ENCODE assay signal across 12 cellular contexts in genomic region chr2:69780907-69781306, GRCh38. TPM values are rescaled to one million over a fixed set of nuclear protein-coding genes. Genes with fewer than 3 reads are reported as not detected.
DNase-seq lines count a peak whose midpoint lies in the region; ATAC-seq, FAIRE-seq and TF ChIP-seq lines count a peak whose summit lies in the region.
"Had no signal": no experiment of that assay in that cellular context is flagged by ENCODE, and none has a peak within 500 bp of the region (broad histone marks: within the 10 kb centered on the region; RNA-seq: fewer than 3 reads in every experiment).

No MANE protein-coding gene starts in this region.

- in situ Hi-C loops in mammary epithelial cell (cut with MboI; ENCODE audit: low sequenced_read_pairs in 2 of 2): no loop called here

- TF ChIP-seq POLR2A in H1 (IDR thresholded peaks at IDR 0.05; ENCODE audit: control extremely low read depth in 1 of 2, low read depth in 2 of 2, low read length in 2 of 2): no peak
- TF ChIP-seq POLR2A in prostate gland (IDR thresholded peaks at IDR 0.05): no peak

- peak overlapping the region in 1 of 2 experiments; percentile 28; a peak in 1 of 4 replicates for H3K4me2 ChIP-seq in H1 (ENCODE audit: insufficient read depth in 1 of 2, low read depth in 2 of 2, low read length in 2 of 2)
- no peak overlapping the region for H3K4me2 ChIP-seq in mammary epithelial cell (ENCODE audit: insufficient read depth, low read depth, low read length)
- H3K4me2 ChIP-seq: SK-N-SH had no signal

- H3K27me3 ChIP-seq in H1 (replicated peaks in 1 of 4; ENCODE audit: control insufficient read depth in 3 of 4, extremely low read depth in 1 of 4, insufficient read depth in 3 of 4, low read length in 3 of 4) (no peaks in the 10 kb centered on the region), prostate gland (replicated peaks; ENCODE audit: insufficient read depth) (no peaks in the 10 kb centered on the region), mammary epithelial cell (ENCODE audit: insufficient read depth, low read length) (no peaks in the 10 kb centered on the region)

- H3K56ac ChIP-seq in H1 (replicated peaks; ENCODE audit: insufficient read length, low read depth, low read length): no peak overlapping the region

- H3K14ac ChIP-seq in H1 (ENCODE audit: insufficient read length): no peak overlapping the region

- no peak overlapping the region for H4K5ac ChIP-seq in H1 (ENCODE audit: insufficient read length, low read depth, low read length)

- H3K23ac ChIP-seq in H1 (ENCODE audit: insufficient read length): no peak overlapping the region

- no peak for FAIRE-seq in H1 (lab: Jason Lieb, UNC)

- H2AK5ac ChIP-seq in H1 (ENCODE audit: low read depth, low read length): no peak overlapping the region

- ATAC-seq in GM18907 (IDR thresholded peaks at IDR 0.05; ENCODE audit: unreplicated experiment) (peak; percentile 19), HG03139 (IDR thresholded peaks at IDR 0.05; ENCODE audit: unreplicated experiment) (peak; percentile 4)
- ATAC-seq: stimulated activated memory B cell treated with anti-CD40 and anti-IgM and Interleukin-4, amounts not matched to agents 10 μg/mL and 1 μg/mL and 100 μg/mL, for 72 hours had no signal

- H2BK5ac ChIP-seq in H1 (ENCODE audit: low read depth, low read length): no peak overlapping the region

- H3K9ac ChIP-seq in H1 (replicated peaks in 1 of 4; ENCODE audit: extremely low read depth in 1 of 4, low read depth in 3 of 4, low read length in 3 of 4) (no peak overlapping the region), mammary epithelial cell (ENCODE audit: insufficient read depth, low read length) (no peak overlapping the region)
- H3K9ac ChIP-seq: SK-N-SH had no signal

- POLR2A ChIA-PET in H1 (lab: Charles Lee; ENCODE audit: partially characterized antibody): no interaction called here

- dilution Hi-C loops in mammary epithelial cell (cut with HindIII; ENCODE audit: low sequenced_read_pairs): no loop called here

- no peaks in the 10 kb centered on the region for H3K79me1 ChIP-seq in H1 (ENCODE audit: low read depth, low read length)

- peak overlapping the region; percentile 38 for H4K91ac ChIP-seq in H1 (replicated peaks; ENCODE audit: insufficient read length, low read length)

- H3K23me2 ChIP-seq in H1 (ENCODE audit: low read depth, low read length): no peaks in the 10 kb centered on the region

- intact Hi-C loops in prostate gland (cut with DNase I): no loop called here
- intact Hi-C loops in mammary epithelial cell (cut with micrococcal nuclease): no loop called here

- H2AFZ ChIP-seq in H1 (ENCODE audit: low read length): no peak overlapping the region
- H2AFZ ChIP-seq in mammary epithelial cell (ENCODE audit: low read depth, low read length): no peak overlapping the region

- peak overlapping the region; percentile 56 for H2BK12ac ChIP-seq in H1 (ENCODE audit: low read depth, low read length)

- no peaks in the 10 kb centered on the region; a peak in 1 of 4 replicates for H3K9me3 ChIP-seq in H1 (ENCODE audit: insufficient read depth in 2 of 2, low read depth in 1 of 2, low read length in 1 of 2)
- no peaks in the 10 kb centered on the region for H3K9me3 ChIP-seq in prostate gland
- H3K9me3 ChIP-seq in mammary epithelial cell (replicated peaks; ENCODE audit: insufficient read depth, low read length): no peaks in the 10 kb centered on the region
- H3K9me3 ChIP-seq: SK-N-SH had no signal

- BruUV-seq in mammary epithelial cell (replicated peaks; lab: Mats Ljungman, UMichigan): no TSS peak

- no peak overlapping the region for H4K8ac ChIP-seq in H1 (ENCODE audit: extremely low read depth, insufficient read depth, low read length)

- TF ChIP-seq RAD21 in H1 (IDR thresholded peaks at IDR 0.05 in 1 of 2, conservative IDR thresholded peaks at IDR 0.05 in 1 of 2; ENCODE audit: low read depth in 2 of 2, low read length in 2 of 2): no peak

- H3K4ac ChIP-seq in H1 (replicated peaks; ENCODE audit: insufficient read length, low read depth, low read length): no peak overlapping the region

- DNase-seq in H1 (ENCODE audit: low read depth in 1 of 2, low spot score in 2 of 2): peak in 1 of 2 experiments; percentile 19
- no peak for DNase-seq in prostate gland (ENCODE audit: low spot score)
- no peak for DNase-seq in mammary epithelial cell
- DNase-seq in GDM1 (lab: John Stamatoyannopoulos, UW): no peak
- no peak for DNase-seq in T1000 (lab: John Stamatoyannopoulos, UW)
- DNase-seq in NAMALWA (ENCODE audit: low spot score): no peak
- DNase-seq: activated CD4-positive, CD25-positive, alpha-beta regulatory T cell; SK-N-SH had no signal

- H2BK120ac ChIP-seq in H1 (replicated peaks; ENCODE audit: low read depth, low read length): peak overlapping the region; percentile 30

- TF ChIP-seq CTCF in H1 (IDR thresholded peaks at IDR 0.05; ENCODE audit: control extremely low read depth in 1 of 3, insufficient read depth in 1 of 3, low read depth in 1 of 3, low read length in 3 of 3) (no peak), prostate gland (IDR thresholded peaks at IDR 0.05) (no peak), mammary epithelial cell (conservative IDR thresholded peaks at IDR 0.05 in 1 of 2, IDR thresholded peaks at IDR 0.05 in 1 of 2; ENCODE audit: extremely low read depth in 1 of 2, insufficient read depth in 1 of 2, low read depth in 1 of 2, low read length in 2 of 2) (no peak)

- TF ChIP-seq EP300 in H1 (IDR thresholded peaks at IDR 0.05; ENCODE audit: borderline replicate concordance in 1 of 2, low read depth in 2 of 2, low read length in 2 of 2): no peak

- H3K27ac ChIP-seq in H1 (ENCODE audit: low read depth, low read length): no peak overlapping the region
- H3K27ac ChIP-seq in prostate gland: peak overlapping the region; percentile 45 to 69
- H3K27ac ChIP-seq in mammary epithelial cell (ENCODE audit: insufficient read depth, low read depth, low read length): no peak overlapping the region

- H3K18ac ChIP-seq in H1 (ENCODE audit: extremely low read depth, low read length): no peak overlapping the region

- 0 out of 2 replicates have a peak overlapping the region, but pooled peaks have one; percentile 56 for H2BK20ac ChIP-seq in H1 (ENCODE audit: low read length)

- no peaks in the 10 kb centered on the region for H3K79me2 ChIP-seq in H1 (ENCODE audit: control insufficient read depth in 1 of 2, insufficient read depth in 2 of 2, low read length in 2 of 2)
- H3K79me2 ChIP-seq in mammary epithelial cell (ENCODE audit: insufficient read depth, low read length): peaks cover 20% of the 10 kb centered on the region

- H3K36me3 ChIP-seq in H1 (ENCODE audit: control insufficient read depth in 2 of 4, insufficient read depth in 4 of 4, low read length in 3 of 4): no peaks in the 10 kb centered on the region
- H3K36me3 ChIP-seq in prostate gland: no peaks in the 10 kb centered on the region
- H3K36me3 ChIP-seq in mammary epithelial cell (ENCODE audit: insufficient read depth, low read length): peaks cover 8% of the 10 kb centered on the region

- WGBS in H1 (ENCODE audit: extremely low coverage in 1 of 2, insufficient coverage in 1 of 2, insufficient read length in 1 of 2, insufficient replicate concordance in 2 of 2, low coverage in 1 of 2, low lambda C conversion rate in 2 of 2, missing lambda C conversion rate in 1 of 2), 2 experiments: 92% methylated on average over 5 of the region's 5 CpGs; no CpG with 5 or more reads in 1 of the 2 experiments
- WGBS in prostate gland: 83% methylated on average over 5 of the region's 5 CpGs
- WGBS in mammary epithelial cell (ENCODE audit: low coverage, missing lambda C conversion rate): 100% methylated on average over 5 of the region's 5 CpGs

- H4K20me1 ChIP-seq in H1 (replicated peaks in 1 of 2; ENCODE audit: control insufficient read depth in 1 of 2, insufficient read depth in 2 of 2, low read length in 2 of 2): no peaks in the 10 kb centered on the region
- H4K20me1 ChIP-seq in mammary epithelial cell (ENCODE audit: insufficient read depth, low read length): no peaks in the 10 kb centered on the region

- H3K4me1 ChIP-seq in H1 (replicated peaks in 1 of 4; ENCODE audit: control insufficient read depth in 3 of 4, insufficient read depth in 4 of 4, low read length in 3 of 4): peaks cover 2 to 19% (median 7%) of the 10 kb centered on the region in 4 experiments; a peak in 6 of 7 replicates
- H3K4me1 ChIP-seq in prostate gland (replicated peaks): peaks cover 7% of the 10 kb centered on the region
- H3K4me1 ChIP-seq in mammary epithelial cell (ENCODE audit: insufficient read depth, low read length): peaks cover 22% of the 10 kb centered on the region

- no peak overlapping the region for H2BK15ac ChIP-seq in H1 (ENCODE audit: low read length)

- CTCF ChIA-PET in H1 (lab: Charles Lee; ENCODE audit: partially characterized antibody): interaction anchor here (0.6 to 2.4 kb wide), 3 partner anchors 13 to 39 kb away, joined by 3 to 5 read pairs (median 4); no protein-coding TSS in a partner anchor
- CTCF ChIA-PET in mammary epithelial cell (lab: Charles Lee; ENCODE audit: low non-redundant PET): no interaction called here

- H3K4me3 ChIP-seq in H1 (ENCODE audit: extremely low read depth in 1 of 4, insufficient read depth in 2 of 4, low read depth in 3 of 4, low read length in 4 of 4) (no peak overlapping the region), prostate gland (no peak overlapping the region), mammary epithelial cell (replicated peaks in 1 of 3; ENCODE audit: insufficient read depth in 1 of 3, low read depth in 2 of 3, low read length in 3 of 3) (no peak overlapping the region)
- H3K4me3 ChIP-seq: coronary artery had no signal

RNA-seq across cellular contexts. Expression of gene ANXA4, which starts 39.0 kb away (rescaled TPM):
- 16.9 and 17.6 TPM in 2 replicates for total RNA-seq in H1 (2021; fragmentation: NEBNext Ultra II Directional; extraction: Animal tissue kit (Norgen Biotek cat#: 25700))
- polyA plus RNA-seq in H1 (2011; rRNA removed) (8.9 and 9.4 TPM in 2 replicates), mammary epithelial cell (148 TPM)
- 17.2 TPM for polyA plus RNA-seq in H1 (2011; cell fraction: cytosol; rRNA removed)
- polyA plus RNA-seq in H1 (2011; cell fraction: nucleus; rRNA removed): 20.7 TPM
- polyA plus RNA-seq in H1 (2012, experiment 1 of 2): 21.8 to 31.5 TPM (median 26.2 TPM) in 4 replicates
- 5.4 TPM for polyA plus RNA-seq in H1 (2012, experiment 2 of 2)
- 10.7 TPM for polyA plus RNA-seq in H1 (2013, experiment 1 of 2)
- polyA plus RNA-seq in H1 (2013, experiment 2 of 2): 9.8 TPM
- polyA minus RNA-seq in H1 (2011; rRNA and poly(A)+ RNA removed): 24.1 and 26.9 TPM in 2 replicates
- polyA minus RNA-seq in H1 (2011; cell fraction: cytosol; rRNA and poly(A)+ RNA removed): 6.3 TPM
- polyA minus RNA-seq in H1 (2011; cell fraction: nucleus; rRNA and poly(A)+ RNA removed): 9.0 TPM
- total RNA-seq in prostate gland (10 to 100 TPM; 37.7 to 40.1 TPM), mammary epithelial cell (100 to 1,000 TPM in 1 of 2 donors, 10 to 100 TPM in 1; 71.0 to 147 TPM)
- polyA minus RNA-seq in mammary epithelial cell: 222 TPM

RNA-seq across cellular contexts. Expression of gene GMCL1, which starts 48.6 kb away (rescaled TPM):
- 21.9 and 26.1 TPM in 2 replicates for total RNA-seq in H1 (2021; fragmentation: NEBNext Ultra II Directional; extraction: Animal tissue kit (Norgen Biotek cat#: 25700))
- polyA plus RNA-seq in H1 (2011; rRNA removed) (6.3 and 6.5 TPM in 2 replicates), mammary epithelial cell (5.5 TPM)
- 10.0 TPM for polyA plus RNA-seq in H1 (2011; cell fraction: cytosol; rRNA removed)
- 8.7 TPM for polyA plus RNA-seq in H1 (2011; cell fraction: nucleus; rRNA removed)
- 8.0 to 14.4 TPM (median 11.8 TPM) in 4 replicates for polyA plus RNA-seq in H1 (2012, experiment 1 of 2)
- 1.5 TPM for polyA plus RNA-seq in H1 (2012, experiment 2 of 2)
- polyA plus RNA-seq in H1 (2013, experiment 1 of 2): 26.4 TPM
- 28.5 TPM for polyA plus RNA-seq in H1 (2013, experiment 2 of 2)
- polyA minus RNA-seq in H1 (2011; rRNA and poly(A)+ RNA removed): 8.5 and 13.7 TPM in 2 replicates
- polyA minus RNA-seq in H1 (2011; cell fraction: cytosol; rRNA and poly(A)+ RNA removed): 22.4 TPM
- polyA minus RNA-seq in H1 (2011; cell fraction: nucleus; rRNA and poly(A)+ RNA removed): 11.0 TPM
- total RNA-seq in prostate gland (10 to 100 TPM; 16.4 to 23.6 TPM), mammary epithelial cell (10 to 100 TPM; 10.7 to 11.5 TPM)
- 12.0 TPM for polyA minus RNA-seq in mammary epithelial cell

Comparison
In these comparisons a context has a peak if more than half of its experiments do, and no peak if none do; other contexts are left out.
1. H3K27ac ChIP-seq: peak in prostate gland (2 of 2); none in H1 (single experiment) and mammary epithelial cell (single experiment).